Comparison of ENCODE assay signal across 24 cellular contexts in genomic region chr6:165936096-165936495, GRCh38.
DNase-seq lines count a peak whose midpoint lies in the region; ATAC-seq, FAIRE-seq and TF ChIP-seq lines count a peak whose summit lies in the region.
"Had no signal": no experiment of that assay in that cellular context is flagged by ENCODE, and none has a peak within 500 bp of the region (broad histone marks: within the 10 kb centered on the region; RNA-seq: fewer than 3 reads in every experiment).

No MANE protein-coding gene starts in this region.

- no peak for TF ChIP-seq EP300 in HepG2 (IDR thresholded peaks at IDR 0.05; ENCODE audit: low read depth in 2 of 2, low read length in 2 of 2)
- TF ChIP-seq EP300 in HepG2 (CRISPR knock-in tag; IDR thresholded peaks at IDR 0.05; ENCODE audit: borderline replicate concordance) = no peak

- no peak overlapping the region for H3K4me2 ChIP-seq in HepG2 (ENCODE audit: low read depth, low read length)
- H3K4me2 ChIP-seq: A549; BLaER1 treated with 17β-estradiol and CSF1 and Interleukin-3, amounts not matched to agents 10 nM and 100 nM had no signal

- no TSS peak for BruUV-seq in HepG2 (replicated peaks; lab: Mats Ljungman, UMichigan)

- H3K4me1 Mint-ChIP-seq in osteocyte (ENCODE audit: unreplicated experiment) = peaks cover 21% of the 10 kb centered on the region
- H3K4me1 Mint-ChIP-seq: B cell had no signal

- no peak overlapping the region for H3K4me3 Mint-ChIP-seq in osteocyte (ENCODE audit: unreplicated experiment)
- H3K4me3 Mint-ChIP-seq: B cell; CD4-positive, alpha-beta T cell; CD8-positive, alpha-beta T cell had no signal

- no peaks in the 10 kb centered on the region for H3K36me3 ChIP-seq in HepG2 (replicated peaks in 1 of 2; ENCODE audit: control insufficient read depth in 1 of 2, insufficient read depth in 2 of 2, low read length in 2 of 2)
- no peaks in the 10 kb centered on the region for H3K36me3 ChIP-seq in right lobe of liver
- H3K36me3 ChIP-seq: BLaER1 treated with 17β-estradiol and CSF1 and Interleukin-3, amounts not matched to agents 10 nM and 100 nM had no signal

- H3K4me3 ChIP-seq in HepG2 (replicated peaks in 1 of 3; ENCODE audit: insufficient read depth in 1 of 3, low read depth in 2 of 3, low read length in 3 of 3) = no peak overlapping the region
- no peak overlapping the region for H3K4me3 ChIP-seq in right lobe of liver
- H3K4me3 ChIP-seq: A549; BLaER1 treated with 17β-estradiol and CSF1 and Interleukin-3, amounts not matched to agents 10 nM and 100 nM; GM12878 had no signal

- H3K9me3 ChIP-seq in HepG2 (ENCODE audit: low read length) = no peaks in the 10 kb centered on the region
- no peaks in the 10 kb centered on the region for H3K9me3 ChIP-seq in right lobe of liver
- H3K9me3 ChIP-seq: A549, Caco-2 had no signal

- H3K27ac ChIP-seq in HepG2 (ENCODE audit: extremely low read length, insufficient read depth, low read length) = no peak overlapping the region
- no peak overlapping the region for H3K27ac ChIP-seq in right lobe of liver
- H3K27ac ChIP-seq: 22Rv1; A549; BLaER1 treated with 17β-estradiol and CSF1 and Interleukin-3, amounts not matched to agents 10 nM and 100 nM; C4-2B had no signal

- no peak for ATAC-seq in HepG2
- no peak for ATAC-seq in right lobe of liver
- ATAC-seq in esophagus mucosa = no peak
- ATAC-seq: A549; CD8-positive, alpha-beta T cell; GM12878 had no signal

- no peak for FAIRE-seq in HepG2 (lab: Jason Lieb, UNC)
- FAIRE-seq: A549, D721Med, GM12878, GM12892, GM18507 had no signal

- H3K27me3 ChIP-seq in HepG2 (ENCODE audit: control insufficient read depth in 1 of 2, insufficient read depth in 2 of 2, low read length in 2 of 2) (peaks cover 0 to 8% of the 10 kb centered on the region in 2 experiments; a peak in 2 of 5 replicates), right lobe of liver (no peaks in the 10 kb centered on the region)
- H3K27me3 ChIP-seq: BLaER1 treated with 17β-estradiol and CSF1 and Interleukin-3, amounts not matched to agents 10 nM and 100 nM had no signal

- H3K4me1 ChIP-seq in HepG2 (ENCODE audit: insufficient read depth, low read length) (no peaks in the 10 kb centered on the region), right lobe of liver (no peaks in the 10 kb centered on the region)
- H3K4me1 ChIP-seq: BLaER1 treated with 17β-estradiol and CSF1 and Interleukin-3, amounts not matched to agents 10 nM and 100 nM; Caco-2 had no signal

- no peak for TF ChIP-seq RAD21 in HepG2 (CRISPR knock-in tag; IDR thresholded peaks at IDR 0.05)

- H3K9me3 Mint-ChIP-seq in osteocyte (ENCODE audit: unreplicated experiment) = peaks cover 7% of the 10 kb centered on the region
- H3K9me3 Mint-ChIP-seq: CD4-positive, alpha-beta T cell; CD8-positive, alpha-beta T cell had no signal

- no peak overlapping the region for H2AFZ ChIP-seq in HepG2 (ENCODE audit: low read length)

- 0% methylated on average over 3 of the region's 3 CpGs for WGBS in HepG2 (ENCODE audit: low lambda C conversion rate)
- 27% methylated on average over 3 of the region's 3 CpGs for WGBS in right lobe of liver (ENCODE audit: insufficient coverage, low coverage, low lambda C conversion rate, missing lambda C conversion rate)

- no peak for TF ChIP-seq POLR2A in HepG2 (IDR thresholded peaks at IDR 0.05; ENCODE audit: insufficient read depth in 1 of 2, low read depth in 2 of 2, low read length in 2 of 2)
- TF ChIP-seq POLR2A in right lobe of liver (IDR thresholded peaks at IDR 0.05) = no peak

- H3K27me3 Mint-ChIP-seq in osteocyte (ENCODE audit: unreplicated experiment) = peaks cover 19% of the 10 kb centered on the region

- intact Hi-C loops in HepG2 (cut with micrococcal nuclease; ENCODE audit: unreplicated experiment) (no loop called here), right lobe of liver (cut with DNase I) (no loop called here)

- TF ChIP-seq CTCF in HepG2 (CRISPR knock-in tag; IDR thresholded peaks at IDR 0.05) = no peak
- TF ChIP-seq CTCF in right lobe of liver (IDR thresholded peaks at IDR 0.05) = no peak
- no peak for TF ChIP-seq CTCF in osteocyte (IDR thresholded peaks at IDR 0.05)

- no peak overlapping the region for H3K9ac ChIP-seq in HepG2 (ENCODE audit: insufficient read depth, low read depth, low read length)
- H3K9ac ChIP-seq: BLaER1 treated with 17β-estradiol and CSF1 and Interleukin-3, amounts not matched to agents 10 nM and 100 nM had no signal

- no peaks in the 10 kb centered on the region for H3K79me2 ChIP-seq in HepG2 (ENCODE audit: insufficient read depth, low read length)

- POLR2A ChIA-PET in HepG2 (lab: Yijun Ruan, JAX) = no interaction called here

- CTCF ChIA-PET in HepG2 (lab: Yijun Ruan, JAX; ENCODE audit: low intra/inter-chr PET ratio, low total read pairs) = no interaction called here

- DNase-seq in HepG2 (ENCODE audit: low spot score) = no peak
- DNase-seq in right lobe of liver = no peak
- DNase-seq in foreskin melanocyte = peak; percentile 46
- no peak for DNase-seq in osteocyte (ENCODE audit: extremely low spot score, unreplicated experiment)
- DNase-seq in GM19240 (ENCODE audit: insufficient read length, low spot score) = no peak
- DNase-seq in kidney glomerular epithelial cell (lab: John Stamatoyannopoulos, UW) = no peak
- DNase-seq: AML-193; Caco-2; Calu3; CD4-positive, alpha-beta T cell; CD8-positive, alpha-beta T cell; DND-41; EL; GDM1 had no signal

- in situ Hi-C loops in HepG2 (cut with HindIII; ENCODE audit: extremely low pct_ligation_motif_present, low pct_unique_long_range_greater_than_20kb) = no loop called here

- H4K20me1 ChIP-seq in HepG2 (ENCODE audit: insufficient read depth, low read length) = no peaks in the 10 kb centered on the region
- H4K20me1 ChIP-seq: BLaER1 treated with 17β-estradiol and CSF1 and Interleukin-3, amounts not matched to agents 10 nM and 100 nM had no signal

- peak overlapping the region; percentile 58 for H3K27ac Mint-ChIP-seq in osteocyte (ENCODE audit: unreplicated experiment)
- H3K27ac Mint-ChIP-seq: B cell; CD4-positive, alpha-beta T cell; CD8-positive, alpha-beta T cell had no signal

- H3K36me3 Mint-ChIP-seq in osteocyte (ENCODE audit: unreplicated experiment) = no peaks in the 10 kb centered on the region
- H3K36me3 Mint-ChIP-seq: CD8-positive, alpha-beta T cell had no signal

TF ChIP-seq in HepG2, 621 proteins besides CTCF, POLR2A, EP300 and RAD21:
- peak; percentile 44; the same call in 1 of the 2 replicates for TF ChIP-seq MNT (IDR thresholded peaks at IDR 0.05)
- TF ChIP-seq ZUFSP (CRISPR knock-in tag; IDR thresholded peaks at IDR 0.05; ENCODE audit: borderline replicate concordance) = no peak
